Comparison of ENCODE assay signal across 8 cellular contexts in the genomic region with DNA sequence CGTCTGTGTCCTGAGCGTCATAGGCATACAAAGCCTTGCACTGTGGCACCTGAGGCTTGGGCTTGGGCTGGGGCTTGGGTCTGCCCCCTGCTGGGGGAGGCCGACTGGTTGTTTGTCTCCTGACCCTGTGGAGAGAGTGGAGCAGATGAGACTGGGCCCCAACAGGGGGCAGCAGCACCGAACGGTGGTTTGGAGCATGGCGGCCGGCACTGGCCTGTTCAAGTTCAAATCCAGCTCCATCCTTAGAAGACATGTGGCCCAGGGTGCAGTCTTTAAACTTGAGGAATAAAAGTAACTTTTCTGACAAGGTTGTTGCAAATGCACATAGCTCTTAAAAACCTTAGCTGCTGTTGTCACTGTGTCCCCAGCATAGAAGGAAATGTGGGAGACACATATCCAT. TPM values are rescaled to one million over a fixed set of nuclear protein-coding genes. Genes with fewer than 3 reads are reported as not detected.
DNase-seq lines count a peak whose midpoint lies in the region; ATAC-seq and TF ChIP-seq lines count a peak whose summit lies in the region.

No MANE protein-coding gene starts in this region.

- peak; percentile 17 to 60 (median 43) for DNase-seq in CD8-positive, alpha-beta T cell
- DNase-seq in NCI-H226 (peak; percentile 31), fibroblast of gingiva (ENCODE audit: low read depth) (peak; percentile 28), trophoblast cell (peak; percentile 45 to 62), DMS79 (lab: John Stamatoyannopoulos, UW) (no peak), cerebellum (ENCODE audit: low spot score) (no peak)
- DNase-seq in activated CD8-positive, alpha-beta memory T cell treated with anti-CD3 and anti-CD28 coated beads for 4 hours (ENCODE audit: low read depth in 2 of 2) = peak; percentile 10 to 17

- H3K36me3 ChIP-seq in CD8-positive, alpha-beta T cell (ENCODE audit: insufficient read depth, low read length) = no peaks in the 10 kb centered on the region
- H3K36me3 ChIP-seq in trophoblast cell (ENCODE audit: control insufficient read depth in 1 of 2, insufficient read depth in 2 of 2, low read length in 2 of 2) = peaks cover 37 to 54% of the 10 kb centered on the region in 2 experiments

- TF ChIP-seq CTCF in CD8-positive, alpha-beta T cell (IDR thresholded peaks at IDR 0.05) = peak; percentile 42

- no peaks in the 10 kb centered on the region for H3K9me3 ChIP-seq in CD8-positive, alpha-beta T cell (ENCODE audit: low read length)
- H3K9me3 ChIP-seq in trophoblast cell (ENCODE audit: insufficient read depth, low read depth, low read length) = peaks cover 2% of the 10 kb centered on the region

- intact Hi-C loops in CD8-positive, alpha-beta T cell (cut with DNase I, micrococcal nuclease) = loop anchor here in 1 of 2 experiments (1.0 kb wide), 1 partner anchor 158 kb away; no protein-coding TSS in a partner anchor

- H3K23ac ChIP-seq in trophoblast cell (ENCODE audit: low read length) = no peak overlapping the region

- POLR2A ChIA-PET in CD8-positive, alpha-beta T cell (lab: Charles Lee) = no interaction called here

- H2BK5ac ChIP-seq in trophoblast cell (ENCODE audit: low read depth, low read length, poor library complexity) = no peak overlapping the region

- H3K27me3 ChIP-seq in CD8-positive, alpha-beta T cell (ENCODE audit: insufficient read depth, low read length) = no peaks in the 10 kb centered on the region
- H3K27me3 ChIP-seq in trophoblast cell (ENCODE audit: insufficient read depth, low read length) = no peaks in the 10 kb centered on the region

- WGBS in trophoblast cell (ENCODE audit: extremely low coverage, insufficient coverage, insufficient read length) = no CpG with 5 or more reads among the region's 7 CpGs

- H3K4me2 ChIP-seq in trophoblast cell (ENCODE audit: low read length) = no peak overlapping the region

- CTCF ChIA-PET in CD8-positive, alpha-beta T cell (lab: Charles Lee) = interaction anchor here (0.5 to 1.5 kb wide), 9 partner anchors 10 to 391 kb away, joined by 3 to 7 read pairs (median 3); no protein-coding TSS in a partner anchor

- H3K4me3 Mint-ChIP-seq in CD8-positive, alpha-beta T cell = no peak overlapping the region

- no peaks in the 10 kb centered on the region for H3K27me3 Mint-ChIP-seq in CD8-positive, alpha-beta T cell (ENCODE audit: low read depth)

- no peak overlapping the region for H3K4me3 ChIP-seq in CD8-positive, alpha-beta T cell (ENCODE audit: low read depth, low read length)
- no peak overlapping the region for H3K4me3 ChIP-seq in trophoblast cell (ENCODE audit: low read depth, low read length)

- H3K14ac ChIP-seq in trophoblast cell (ENCODE audit: low read length) = no peak overlapping the region

- no peaks in the 10 kb centered on the region for H3K79me2 ChIP-seq in trophoblast cell (ENCODE audit: control insufficient read depth, insufficient read depth, low read length, poor library complexity)

- peaks cover 5% of the 10 kb centered on the region for H3K4me1 Mint-ChIP-seq in CD8-positive, alpha-beta T cell (ENCODE audit: low read depth)

- no peak overlapping the region for H3K9ac ChIP-seq in trophoblast cell (ENCODE audit: low read length)

- no peaks in the 10 kb centered on the region for H3K79me1 ChIP-seq in trophoblast cell (ENCODE audit: low read length)

- H2AFZ ChIP-seq in trophoblast cell (ENCODE audit: insufficient read depth, low read length, poor library complexity) = no peak overlapping the region

- no peak overlapping the region for H2AK5ac ChIP-seq in trophoblast cell (ENCODE audit: low read length)

- no peaks in the 10 kb centered on the region for H3K36me3 Mint-ChIP-seq in CD8-positive, alpha-beta T cell

- H3K4me1 ChIP-seq in CD8-positive, alpha-beta T cell (ENCODE audit: insufficient read depth, low read length) = no peaks in the 10 kb centered on the region
- H3K4me1 ChIP-seq in trophoblast cell (ENCODE audit: control insufficient read depth in 1 of 2, insufficient read depth in 2 of 2, low read length in 2 of 2) = no peaks in the 10 kb centered on the region

- H4K91ac ChIP-seq in trophoblast cell (ENCODE audit: low read depth, low read length) = no peak overlapping the region

- no peak overlapping the region for H3K27ac Mint-ChIP-seq in CD8-positive, alpha-beta T cell

- H3K9me3 Mint-ChIP-seq in CD8-positive, alpha-beta T cell = no peaks in the 10 kb centered on the region

- H3K4ac ChIP-seq in trophoblast cell (ENCODE audit: low read depth, low read length) = no peak overlapping the region

- no peak overlapping the region for H2BK120ac ChIP-seq in trophoblast cell (ENCODE audit: insufficient read depth, low read length, poor library complexity)

- no peak overlapping the region for H3K18ac ChIP-seq in trophoblast cell (ENCODE audit: low read length)

- H2BK12ac ChIP-seq in trophoblast cell (ENCODE audit: low read length) = no peak overlapping the region

- no peak overlapping the region for H4K12ac ChIP-seq in trophoblast cell (ENCODE audit: low read depth, low read length)

- no peak overlapping the region for H4K8ac ChIP-seq in trophoblast cell (ENCODE audit: low read depth, low read length)

- ATAC-seq in CD8-positive, alpha-beta T cell = peak; percentile 83
- peak; percentile 56 for ATAC-seq in GM21447 (IDR thresholded peaks at IDR 0.05; ENCODE audit: unreplicated experiment)

- no peak overlapping the region for H3K27ac ChIP-seq in CD8-positive, alpha-beta T cell (ENCODE audit: low read depth, low read length)
- no peak overlapping the region for H3K27ac ChIP-seq in trophoblast cell (ENCODE audit: low read depth, low read length)

RNA-seq across cellular contexts. Expression of gene CCNB2, which starts 33.3 kb away (rescaled TPM):
- total RNA-seq in CD8-positive, alpha-beta T cell = under 1 TPM; 0.33 to 0.64 TPM
- polyA plus RNA-seq in trophoblast cell (2013) = 56.1 and 62.0 TPM in 2 replicates
- total RNA-seq in cerebellum = 18.6 TPM

Comparison
In these comparisons a context has a peak if more than half of its experiments do, and no peak if none do; other contexts are left out.
1. DNase-seq: peak in CD8-positive, alpha-beta T cell (7 of 7), NCI-H226 (single experiment), activated CD8-positive, alpha-beta memory T cell treated with anti-CD3 and anti-CD28 coated beads for 4 hours (2 of 2), fibroblast of gingiva (single experiment) and trophoblast cell (2 of 2); none in DMS79 (single experiment) and cerebellum (single experiment).
2. RNA of gene CCNB2, which starts 33.3 kb away (total RNA-seq): 18.6 TPM in cerebellum (single experiment); 0.33 to 0.64 TPM in CD8-positive, alpha-beta T cell; every median in the first group is over 10 times any median in the second.